ENCODE assay signal across 21 cellular contexts in the genomic region with DNA sequence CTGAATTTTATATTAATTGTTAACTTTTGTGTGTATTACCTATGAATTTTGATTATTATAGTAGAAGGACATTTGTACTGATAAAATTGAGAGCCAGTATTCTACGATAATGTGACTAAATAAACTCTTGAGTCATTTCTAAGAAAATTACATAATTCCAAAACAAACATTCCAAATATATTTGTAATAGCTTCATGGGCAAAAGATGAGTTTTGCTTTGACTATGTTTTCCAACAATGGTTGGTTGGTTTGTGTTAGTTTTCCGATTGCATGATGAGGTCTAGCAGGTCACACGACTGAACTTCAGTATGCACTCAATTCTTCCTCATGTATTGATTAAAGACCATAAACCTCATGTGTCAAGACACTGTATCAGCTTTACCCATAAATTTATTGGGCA.
DNase-seq lines count a peak whose midpoint lies in the region; ATAC-seq and TF ChIP-seq lines count a peak whose summit lies in the region.
"Had no signal": no experiment of that assay in that cellular context is flagged by ENCODE, and none has a peak within 500 bp of the region (broad histone marks: within the 10 kb centered on the region; RNA-seq: fewer than 3 reads in every experiment).

No MANE protein-coding gene starts in this region.

- H3K27me3 ChIP-seq in SK-N-SH (ENCODE audit: insufficient read depth) (no peaks in the 10 kb centered on the region), fibroblast of lung (ENCODE audit: control insufficient read depth, insufficient read depth, low read length) (no peaks in the 10 kb centered on the region)
- H3K27me3 ChIP-seq: BLaER1 treated with 17β-estradiol and CSF1 and Interleukin-3, amounts not matched to agents 10 nM and 100 nM had no signal

- peak overlapping the region; percentile 16; the same call in 1 of the 2 replicates for H2AFZ ChIP-seq in SK-N-SH (ENCODE audit: low read depth)
- H2AFZ ChIP-seq in fibroblast of lung (ENCODE audit: low read length): no peak overlapping the region

- H3K9me3 ChIP-seq in SK-N-SH (no peaks in the 10 kb centered on the region), fibroblast of lung (ENCODE audit: control insufficient read depth, insufficient read depth, low read depth, low read length) (no peaks in the 10 kb centered on the region)
- H3K9me3 ChIP-seq: BLaER1 treated with 17β-estradiol and CSF1 and Interleukin-3, amounts not matched to agents 10 nM and 100 nM had no signal

- H3K36me3 ChIP-seq in SK-N-SH (replicated peaks in 1 of 2; ENCODE audit: control insufficient read depth in 1 of 2, insufficient read depth in 2 of 2, low read length in 1 of 2): no peaks in the 10 kb centered on the region
- H3K36me3 ChIP-seq in fibroblast of lung (ENCODE audit: control insufficient read depth, insufficient read depth, low read length): no peaks in the 10 kb centered on the region
- H3K36me3 ChIP-seq: BLaER1 treated with 17β-estradiol and CSF1 and Interleukin-3, amounts not matched to agents 10 nM and 100 nM had no signal

- POLR2A ChIA-PET in SK-N-SH (lab: Yijun Ruan, JAX): no interaction called here

- H3K27ac ChIP-seq in SK-N-SH (ENCODE audit: low read depth in 2 of 2, low read length in 1 of 2) (peak overlapping the region in 1 of 2 experiments; percentile 91; a peak in 2 of 4 replicates), fibroblast of lung (ENCODE audit: insufficient read depth, low read length) (no peak overlapping the region)
- H3K27ac ChIP-seq: BLaER1 treated with 17β-estradiol and CSF1 and Interleukin-3, amounts not matched to agents 10 nM and 100 nM had no signal

- H3K4me3 ChIP-seq in SK-N-SH (ENCODE audit: low read depth in 2 of 2, low read length in 1 of 2) (no peak overlapping the region), fibroblast of lung (replicated peaks in 1 of 4; ENCODE audit: control extremely low read depth in 1 of 4, insufficient read depth in 1 of 4, low read depth in 3 of 4, low read length in 4 of 4) (no peak overlapping the region)
- H3K4me3 ChIP-seq: BLaER1 treated with 17β-estradiol and CSF1 and Interleukin-3, amounts not matched to agents 10 nM and 100 nM had no signal

- H3K4me1 ChIP-seq in SK-N-SH (ENCODE audit: control insufficient read depth in 1 of 2, insufficient read depth in 2 of 2, low read depth in 1 of 2, low read length in 1 of 2) (peaks cover 0 to 29% of the 10 kb centered on the region in 2 experiments; a peak in 3 of 4 replicates), fibroblast of lung (ENCODE audit: control insufficient read depth, extremely low read depth, insufficient read depth, low read length) (peaks cover 6% of the 10 kb centered on the region)
- H3K4me1 ChIP-seq: BLaER1 treated with 17β-estradiol and CSF1 and Interleukin-3, amounts not matched to agents 10 nM and 100 nM had no signal

- 56% methylated on average over 3 of the region's 3 CpGs for WGBS in SK-N-SH (ENCODE audit: low lambda C conversion rate)

- peak in 1 of 2 experiments; percentile 63; a peak in 1 of 4 replicates for TF ChIP-seq EP300 in SK-N-SH (IDR thresholded peaks at IDR 0.05; ENCODE audit: borderline replicate concordance in 1 of 2, low read depth in 1 of 2, low read length in 1 of 2)

- TF ChIP-seq RAD21 in SK-N-SH (IDR thresholded peaks at IDR 0.05; ENCODE audit: low read length): no peak

- H3K9me2 ChIP-seq in SK-N-SH: no peaks in the 10 kb centered on the region

- H3F3A ChIP-seq in SK-N-SH (replicated peaks; ENCODE audit: insufficient read depth): peaks cover 37% of the 10 kb centered on the region

- TF ChIP-seq CTCF in SK-N-SH (IDR thresholded peaks at IDR 0.05) (no peak), fibroblast of lung (conservative IDR thresholded peaks at IDR 0.05 in 1 of 2, IDR thresholded peaks at IDR 0.05 in 1 of 2; ENCODE audit: low read depth in 1 of 2, low read length in 2 of 2) (no peak)

- CTCF ChIA-PET in SK-N-SH (lab: Yijun Ruan, JAX): no interaction called here

- intact Hi-C loops in sciatic nerve (cut with DNase I): no loop called here

- H3K9ac ChIP-seq in SK-N-SH (peak overlapping the region; percentile 29; the same call in 1 of the 2 replicates), fibroblast of lung (ENCODE audit: insufficient read depth, low read length) (no peak overlapping the region)
- H3K9ac ChIP-seq: BLaER1 treated with 17β-estradiol and CSF1 and Interleukin-3, amounts not matched to agents 10 nM and 100 nM had no signal

- H3K4me2 ChIP-seq in SK-N-SH (peak overlapping the region; percentile 16; the same call in 1 of the 2 replicates), fibroblast of lung (ENCODE audit: extremely low read depth, insufficient read depth, low read length) (no peak overlapping the region)
- H3K4me2 ChIP-seq: BLaER1 treated with 17β-estradiol and CSF1 and Interleukin-3, amounts not matched to agents 10 nM and 100 nM had no signal

- H3K79me2 ChIP-seq in SK-N-SH (ENCODE audit: insufficient read depth): no peaks in the 10 kb centered on the region
- H3K79me2 ChIP-seq in fibroblast of lung (ENCODE audit: control insufficient read depth, insufficient read depth, low read length): no peaks in the 10 kb centered on the region

- peak; percentile 89 for DNase-seq in ELR (ENCODE audit: low read depth)
- no peak for DNase-seq in SK-N-SH
- DNase-seq in fibroblast of lung (ENCODE audit: low read depth in 2 of 2): peak; percentile 53 to 81
- DNase-seq in sciatic nerve (ENCODE audit: low spot score): no peak
- DNase-seq in stimulated activated naive CD4-positive, alpha-beta T cell (lab: John Stamatoyannopoulos, UW): no peak
- no peak for DNase-seq in left lobe of liver (ENCODE audit: low spot score)
- DNase-seq in NCI-H2196 treated with DMSO at 0.1 percent for 48 hours (lab: John Stamatoyannopoulos, UW; ENCODE audit: unreplicated experiment): no peak
- DNase-seq: activated CD4-positive, alpha-beta T cell treated with anti-CD3 and anti-CD28 coated beads, Interleukin-2, amount 10 ng/mL, durations not matched to agents 7 days and 5 days; activated naive CD8-positive, alpha-beta T cell treated with anti-CD3 and anti-CD28 coated beads, Interleukin-2, amount 50 U/mL, for 24 hours; activated T-cell treated with anti-CD3 and anti-CD28 coated beads, Interleukin-2, amount 50 U/mL, for 48 hours; cortex of kidney; DMS53; H9; KG1; midbrain; NCI-H187; NCI-H774; occipital lobe had no signal

- no peaks in the 10 kb centered on the region for H4K20me1 ChIP-seq in SK-N-SH (ENCODE audit: insufficient read depth)
- H4K20me1 ChIP-seq in fibroblast of lung (ENCODE audit: control insufficient read depth, extremely low read depth, insufficient read depth, low read length): no peaks in the 10 kb centered on the region
- H4K20me1 ChIP-seq: BLaER1 treated with 17β-estradiol and CSF1 and Interleukin-3, amounts not matched to agents 10 nM and 100 nM had no signal

- peak; percentile 56 for ATAC-seq in sciatic nerve
- ATAC-seq in GM18861 (IDR thresholded peaks at IDR 0.05; ENCODE audit: unreplicated experiment): no peak
- ATAC-seq in left lobe of liver: no peak
- ATAC-seq: activated naive CD8-positive, alpha-beta T cell treated with anti-CD3 and anti-CD28 coated beads, Interleukin-2, amount 50 U/mL, for 24 hours; Right ventricle myocardium inferior had no signal

TF ChIP-seq in SK-N-SH, 30 proteins besides CTCF, POLR2A, EP300 and RAD21:
- peak; percentile 57; the same call in 1 of the 2 replicates for TF ChIP-seq FOSL2 (IDR thresholded peaks at IDR 0.05; ENCODE audit: borderline replicate concordance, low read depth)
- TF ChIP-seq NFIC (IDR thresholded peaks at IDR 0.05; ENCODE audit: borderline replicate concordance): peak; percentile 35; the same call in 1 of the 2 replicates
- no peak for TF ChIP-seq GABPA (IDR thresholded peaks at IDR 0.05; ENCODE audit: low read depth)
- TF ChIP-seq TEAD4 (IDR thresholded peaks at IDR 0.05; ENCODE audit: borderline replicate concordance, insufficient read depth): peak; percentile 51; the same call in 1 of the 2 replicates
- TF ChIP-seq TCF12 (IDR thresholded peaks at IDR 0.05): peak; percentile 74
- TF ChIP-seq YY1 (IDR thresholded peaks at IDR 0.05; ENCODE audit: low read depth): no peak
- TF ChIP-seq JUND (IDR thresholded peaks at IDR 0.05): peak; percentile 55; the same call in 1 of the 2 replicates
- TF ChIP-seq, protein P1, sequence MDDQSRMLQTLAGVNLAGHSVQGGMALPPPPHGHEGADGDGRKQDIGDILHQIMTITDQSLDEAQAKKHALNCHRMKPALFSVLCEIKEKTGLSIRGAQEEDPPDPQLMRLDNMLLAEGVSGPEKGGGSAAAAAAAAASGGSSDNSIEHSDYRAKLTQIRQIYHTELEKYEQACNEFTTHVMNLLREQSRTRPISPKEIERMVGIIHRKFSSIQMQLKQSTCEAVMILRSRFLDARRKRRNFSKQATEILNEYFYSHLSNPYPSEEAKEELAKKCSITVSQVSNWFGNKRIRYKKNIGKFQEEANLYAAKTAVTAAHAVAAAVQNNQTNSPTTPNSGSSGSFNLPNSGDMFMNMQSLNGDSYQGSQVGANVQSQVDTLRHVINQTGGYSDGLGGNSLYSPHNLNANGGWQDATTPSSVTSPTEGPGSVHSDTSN (IDR thresholded peaks at IDR 0.05): peak; percentile 39
- peak; percentile 9; the same call in 1 of the 2 replicates for TF ChIP-seq MEF2A (IDR thresholded peaks at IDR 0.05; ENCODE audit: borderline replicate concordance, low read depth)
- no peak for TF ChIP-seq MAX (IDR thresholded peaks at IDR 0.05; ENCODE audit: low read depth)
- no peak for TF ChIP-seq GATA2 (CRISPR knock-in tag; IDR thresholded peaks at IDR 0.05)
- peak; percentile 24; the same call in 1 of the 2 replicates for TF ChIP-seq RXRA (IDR thresholded peaks at IDR 0.05; ENCODE audit: borderline replicate concordance, low read depth)
- no peak for TF ChIP-seq SIN3A (IDR thresholded peaks at IDR 0.05; ENCODE audit: borderline replicate concordance, low read depth, low read length)

Comparison
In these comparisons a context has a peak if more than half of its experiments do, and no peak if none do; other contexts are left out.
1. DNase-seq: peak in ELR (single experiment) and fibroblast of lung (2 of 2); none in SK-N-SH (single experiment), sciatic nerve (single experiment), stimulated activated naive CD4-positive, alpha-beta T cell (0 of 6), left lobe of liver (single experiment) and NCI-H2196 treated with DMSO at 0.1 percent for 48 hours (single experiment).